Comparison of ENCODE assay signal across 1 cellular context in genomic region chr3:42581709-42582473, GRCh38.
TF ChIP-seq lines count a peak whose summit lies in the region.

Gene SEC22C, minus strand, starts transcription at chr3:42581967. Its CDS starts 12,921 bp downstream, at chr3:42569046.

TF ChIP-seq in H1, 55 proteins besides CTCF, POLR2A, EP300 and RAD21 (continued from another document):
- TF ChIP-seq MAX (IDR thresholded peaks at IDR 0.05) (peak; percentile 51; the same call in 1 of the 2 replicates), PHF8 (conservative IDR thresholded peaks at IDR 0.05; ENCODE audit: low read depth, low read length) (peak; percentile 89), CEBPB (IDR thresholded peaks at IDR 0.05; ENCODE audit: low read depth, low read length) (no peak), ASH2L (IDR thresholded peaks at IDR 0.05; ENCODE audit: low read length) (peak; percentile 96), TAF1 (IDR thresholded peaks at IDR 0.05; ENCODE audit: low read depth, low read length) (peak; percentile 92), SRF (IDR thresholded peaks at IDR 0.05; ENCODE audit: low read depth, low read length) (no peak), TAF7 (optimal IDR thresholded peaks at IDR 0.05; ENCODE audit: borderline replicate concordance, low read depth, low read length) (peak; percentile 66), CBX5 (IDR thresholded peaks at IDR 0.05; ENCODE audit: low read depth, low read length) (no peak), CREB1 (IDR thresholded peaks at IDR 0.05) (peak; percentile 76), SAP30 (IDR thresholded peaks at IDR 0.05; ENCODE audit: insufficient read depth, insufficient replicate concordance, low read length) (peak; percentile 63), RBBP5 (IDR thresholded peaks at IDR 0.05; ENCODE audit: borderline replicate concordance, low read depth, low read length) (peak; percentile 84)
